ENCODE assay signal across 10 cellular contexts in the genomic region with DNA sequence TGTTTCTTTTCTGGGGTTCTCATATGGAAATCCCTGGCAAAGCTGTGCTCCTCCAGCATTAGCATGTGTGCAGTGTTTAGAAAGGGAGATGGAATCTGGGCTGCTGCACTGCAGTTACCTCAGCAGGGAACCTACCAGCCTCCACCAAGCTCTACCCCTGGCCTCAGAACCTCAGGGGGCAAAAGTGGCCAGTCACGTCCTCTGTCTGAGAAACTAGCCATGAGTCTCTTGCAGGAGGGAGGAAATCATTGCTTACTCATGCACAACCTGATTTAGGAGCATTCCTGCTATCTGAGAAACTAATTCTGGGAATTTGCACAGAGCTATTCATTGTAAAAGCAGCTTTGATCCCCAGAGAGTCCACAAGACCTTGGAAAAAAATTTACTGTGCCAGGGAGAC.
DNase-seq lines count a peak whose midpoint lies in the region; ATAC-seq and TF ChIP-seq lines count a peak whose summit lies in the region.
"Had no signal": no experiment of that assay in that cellular context is flagged by ENCODE, and none has a peak within 500 bp of the region (broad histone marks: within the 10 kb centered on the region; RNA-seq: fewer than 3 reads in every experiment).

No MANE protein-coding gene starts in this region.

- peak overlapping the region; percentile 67 for H3K4me2 ChIP-seq in smooth muscle cell

- H3K4me3 ChIP-seq in fibroblast of pulmonary artery (replicated peaks; ENCODE audit: low read depth, low read length) (no peak overlapping the region), smooth muscle cell (no peak overlapping the region), spleen (no peak overlapping the region)

- no peak for TF ChIP-seq CTCF in fibroblast of pulmonary artery (IDR thresholded peaks at IDR 0.05; ENCODE audit: low read length, missing control alignments)
- no peak for TF ChIP-seq CTCF in smooth muscle cell (IDR thresholded peaks at IDR 0.05; ENCODE audit: borderline replicate concordance, insufficient read depth, poor library complexity, severe bottlenecking)
- TF ChIP-seq CTCF in spleen (IDR thresholded peaks at IDR 0.05 in 8 of 11, conservative IDR thresholded peaks at IDR 0.05 in 3 of 11), result no peak

- 0% methylated on average over 1 of the region's 1 CpG for WGBS in smooth muscle cell (ENCODE audit: low lambda C conversion rate)
- 20 to 73% (median 70%) methylated on average over 1 of the region's 1 CpG for WGBS in spleen, 5 donors

- no peak for ATAC-seq in HG02798 (IDR thresholded peaks at IDR 0.05; ENCODE audit: poor library complexity, unreplicated experiment)
- ATAC-seq in GM21825 (IDR thresholded peaks at IDR 0.05; ENCODE audit: unreplicated experiment), result no peak
- ATAC-seq in HG03039 (IDR thresholded peaks at IDR 0.05; ENCODE audit: unreplicated experiment), result no peak
- ATAC-seq: activated CD4-positive, alpha-beta T cell treated with anti-CD3 and anti-CD28 coated beads for 36 hours; natural killer cell had no signal

- peaks cover 83% of the 10 kb centered on the region for H3K79me2 ChIP-seq in smooth muscle cell (ENCODE audit: low read depth)

- no peaks in the 10 kb centered on the region for H3K9me3 ChIP-seq in smooth muscle cell (replicated peaks; ENCODE audit: low read depth)
- no peaks in the 10 kb centered on the region for H3K9me3 ChIP-seq in spleen

- H3K4me1 ChIP-seq in smooth muscle cell (ENCODE audit: low read depth), result peaks cover 83% of the 10 kb centered on the region
- H3K4me1 ChIP-seq in spleen, result peaks cover 0 to 30% (median 6%) of the 10 kb centered on the region in 6 donors

- H2AFZ ChIP-seq in smooth muscle cell (ENCODE audit: low read depth), result no peak overlapping the region

- intact Hi-C loops in spleen (cut with DNase I; ENCODE audit: low total_unique reads), result no loop called here

- DNase-seq in GOT3 (lab: John Stamatoyannopoulos, UW) (peak; percentile 88), T1000 (lab: John Stamatoyannopoulos, UW) (peak; percentile 76), fibroblast of pulmonary artery (ENCODE audit: low read depth) (peak; percentile 92), smooth muscle cell (lab: John Stamatoyannopoulos, UW; ENCODE audit: unreplicated experiment) (no peak), spleen (no peak)
- DNase-seq: activated CD4-positive, alpha-beta T cell treated with anti-CD3 and anti-CD28 coated beads for 36 hours; natural killer cell had no signal

- H3K9ac ChIP-seq in smooth muscle cell (ENCODE audit: low read depth), result peak overlapping the region; percentile 35

- H3K27me3 ChIP-seq in smooth muscle cell (ENCODE audit: low read depth) (no peaks in the 10 kb centered on the region), spleen (replicated peaks in 1 of 7) (no peaks in the 10 kb centered on the region)

- no peak for TF ChIP-seq POLR2A in spleen (IDR thresholded peaks at IDR 0.05)

- no peaks in the 10 kb centered on the region for H3K36me3 ChIP-seq in smooth muscle cell (ENCODE audit: low read depth)
- H3K36me3 ChIP-seq in spleen, result no peaks in the 10 kb centered on the region

- peaks cover 53% of the 10 kb centered on the region for H4K20me1 ChIP-seq in smooth muscle cell (ENCODE audit: low read depth)

- H3K27ac ChIP-seq in smooth muscle cell (ENCODE audit: low read depth) (peak overlapping the region; percentile 84), spleen (peak overlapping the region in 1 of 8 donors; percentile 37)

- peaks cover 30% of the 10 kb centered on the region for H3F3A ChIP-seq in smooth muscle cell (ENCODE audit: low read depth)

Comparison
In these comparisons a context has a peak if more than half of its experiments do, and no peak if none do; other contexts are left out.
1. DNase-seq: peak in GOT3 (single experiment), T1000 (single experiment) and fibroblast of pulmonary artery (single experiment); none in smooth muscle cell (single experiment) and spleen (single experiment).